Comparison of ENCODE assay signal across 8 cellular contexts in the genomic region with DNA sequence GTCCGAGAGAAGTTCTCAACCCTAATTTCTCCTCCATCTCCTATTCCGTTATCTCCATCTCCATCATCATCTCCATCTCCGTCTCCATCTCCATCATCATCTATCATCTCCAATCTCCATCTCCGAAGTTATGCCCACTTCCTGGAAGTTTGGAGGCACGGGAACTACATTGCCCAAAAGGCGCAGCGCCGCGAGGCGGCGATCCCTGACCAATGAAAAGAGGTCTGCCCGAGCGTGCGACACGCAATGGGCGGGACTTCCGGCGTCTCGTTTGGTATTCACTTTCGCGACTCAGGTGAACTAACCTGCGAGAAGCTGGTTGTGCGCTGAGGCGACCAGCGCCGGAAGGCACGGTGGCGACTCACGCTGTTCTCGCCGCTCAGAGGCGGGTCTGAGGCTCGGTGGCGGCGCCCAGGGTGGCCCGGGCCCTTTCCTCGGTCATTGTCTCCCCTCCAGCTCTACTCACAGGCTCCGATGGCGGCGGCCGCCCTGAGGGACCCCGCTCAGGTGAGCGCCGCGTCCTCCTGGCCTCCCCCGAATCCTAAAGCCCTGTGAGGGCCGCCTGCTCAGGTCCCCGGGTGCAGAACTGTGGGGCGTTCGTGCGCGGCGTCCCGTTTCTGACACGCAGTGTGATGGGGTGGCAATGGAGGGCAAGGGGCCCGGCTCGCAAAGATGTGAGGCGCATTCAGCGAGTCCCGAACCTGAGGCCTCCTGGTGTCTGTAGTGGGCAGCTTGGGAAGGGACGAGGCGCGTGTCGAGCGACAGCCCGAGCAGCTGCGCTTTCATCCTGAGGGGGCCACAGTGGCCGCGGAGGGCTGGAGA. TPM values are rescaled to one million over a fixed set of nuclear protein-coding genes. Genes with fewer than 3 reads are reported as not detected.
A peak's percentile ranks its signal among the peaks of the same experiment; 100 is the strongest.
DNase-seq lines count a peak whose midpoint lies in the region; ATAC-seq and TF ChIP-seq lines count a peak whose summit lies in the region.
"Not testable (repeated sequence)": the region's sequence is repeated elsewhere in the genome, so short reads cannot be mapped to it uniquely, and the experiment has no call there.

ZNF419 (plus strand) TSS at position 274 of the 822 bp plus-strand sequence; CDS start at position 475, 201 bp downstream.

- H3K4me2 ChIP-seq in GM23338, result peak within 1 kb of the TSS; percentile 80

- peak within 1 kb of the TSS; percentile 20; the same call in 1 of the 2 replicates for H3K27ac Mint-ChIP-seq in GM23338
- peak within 1 kb of the TSS; percentile 54 for H3K27ac Mint-ChIP-seq in activated T-helper 17 cell treated with anti-CD3 and anti-CD28 coated beads, Interleukin-2, amount 50 U/mL, for 72 hours
- H3K27ac Mint-ChIP-seq in natural killer cell treated with Interleukin-12 subunit alpha and Interleukin-12 subunit beta and Interleukin-15 and Interleukin-18, amount 100 ng/mL, for 72 hours, result peak within 1 kb of the TSS; percentile 19 to 70

- H3K4me1 ChIP-seq in GM23338 (ENCODE audit: insufficient read depth), result not testable (repeated sequence)

- ATAC-seq in GM23338, result peak; percentile 97
- peak; percentile 100 for ATAC-seq in activated T-helper 17 cell treated with anti-CD3 and anti-CD28 coated beads, Interleukin-2, amount 50 U/mL, for 72 hours (replicated peaks)
- peak; percentile 95 to 98 for ATAC-seq in natural killer cell treated with Interleukin-12 subunit alpha and Interleukin-12 subunit beta and Interleukin-15 and Interleukin-18, amount 100 ng/mL, for 72 hours

- DNase-seq in EH (ENCODE audit: low read depth) (peak; percentile 87), GM23338 (ENCODE audit: low spot score) (peak; percentile 98), LHCN-M2 (ENCODE audit: low read depth) (peak; percentile 80), RPMI7951 (ENCODE audit: low read depth) (peak; percentile 86), fibroblast of pulmonary artery (ENCODE audit: low read depth) (peak; percentile 81)
- peak; percentile 89 for DNase-seq in natural killer cell treated with Interleukin-12 subunit alpha and Interleukin-12 subunit beta and Interleukin-15 and Interleukin-18, amount 100 ng/mL, for 72 hours (ENCODE audit: low spot score)
- DNase-seq in stimulated activated naive CD4-positive, alpha-beta T cell (lab: John Stamatoyannopoulos, UW), result peak; percentile 87 to 94 (median 91)

- H3K4me3 ChIP-seq in GM23338 (peak within 1 kb of the TSS; percentile 88), fibroblast of pulmonary artery (replicated peaks; ENCODE audit: low read depth, low read length) (peak within 1 kb of the TSS; percentile 76)

- H3K27me3 ChIP-seq in GM23338 (ENCODE audit: insufficient read depth), result not testable (repeated sequence)

- peak within 1 kb of the TSS; percentile 80 for H3K4me3 Mint-ChIP-seq in GM23338
- H3K4me3 Mint-ChIP-seq in activated T-helper 17 cell treated with anti-CD3 and anti-CD28 coated beads, Interleukin-2, amount 50 U/mL, for 72 hours, result peak within 1 kb of the TSS; percentile 68
- H3K4me3 Mint-ChIP-seq in natural killer cell treated with Interleukin-12 subunit alpha and Interleukin-12 subunit beta and Interleukin-15 and Interleukin-18, amount 100 ng/mL, for 72 hours, result peak within 1 kb of the TSS; percentile 77

- H3K27ac ChIP-seq in GM23338 (ENCODE audit: low read depth), result peak within 1 kb of the TSS; percentile 68; the same call in 1 of the 2 replicates

- TF ChIP-seq CTCF in GM23338 (conservative IDR thresholded peaks at IDR 0.05; ENCODE audit: low read depth in 2 of 2); fibroblast of pulmonary artery (IDR thresholded peaks at IDR 0.05; ENCODE audit: low read length, missing control alignments): not testable (repeated sequence)

- not testable (repeated sequence) for H4K20me1 ChIP-seq in GM23338 (replicated peaks; ENCODE audit: insufficient read depth)

- H3K9me2 ChIP-seq in GM23338 (ENCODE audit: insufficient read depth), result not testable (repeated sequence)

- not testable (repeated sequence) for H3K79me2 ChIP-seq in GM23338 (replicated peaks; ENCODE audit: insufficient read depth)

- peaks cover 14% of the 10 kb centered on the region for H3K9me3 Mint-ChIP-seq in GM23338
- peaks cover 16% of the 10 kb centered on the region for H3K9me3 Mint-ChIP-seq in activated T-helper 17 cell treated with anti-CD3 and anti-CD28 coated beads, Interleukin-2, amount 50 U/mL, for 72 hours
- peaks cover 20% of the 10 kb centered on the region for H3K9me3 Mint-ChIP-seq in natural killer cell treated with Interleukin-12 subunit alpha and Interleukin-12 subunit beta and Interleukin-15 and Interleukin-18, amount 100 ng/mL, for 72 hours

- not testable (repeated sequence) for H3F3A ChIP-seq in GM23338 (replicated peaks; ENCODE audit: low read depth)

- not testable (repeated sequence) for H3K27me3 Mint-ChIP-seq in GM23338 (ENCODE audit: insufficient read depth, low read depth, poor library complexity); activated T-helper 17 cell treated with anti-CD3 and anti-CD28 coated beads, Interleukin-2, amount 50 U/mL, for 72 hours; natural killer cell treated with Interleukin-12 subunit alpha and Interleukin-12 subunit beta and Interleukin-15 and Interleukin-18, amount 100 ng/mL, for 72 hours

- peak within 1 kb of the TSS; percentile 95 for H2AFZ ChIP-seq in GM23338

- peaks cover 31% of the 10 kb centered on the region for H3K36me3 Mint-ChIP-seq in GM23338 (ENCODE audit: low read depth)
- peaks cover 38% of the 10 kb centered on the region for H3K36me3 Mint-ChIP-seq in activated T-helper 17 cell treated with anti-CD3 and anti-CD28 coated beads, Interleukin-2, amount 50 U/mL, for 72 hours (ENCODE audit: low read depth)
- peaks cover 39% of the 10 kb centered on the region for H3K36me3 Mint-ChIP-seq in natural killer cell treated with Interleukin-12 subunit alpha and Interleukin-12 subunit beta and Interleukin-15 and Interleukin-18, amount 100 ng/mL, for 72 hours

- H3K36me3 ChIP-seq in GM23338 (ENCODE audit: insufficient read depth), result not testable (repeated sequence)

- not testable (repeated sequence) for H3K4me1 Mint-ChIP-seq in GM23338
- H3K4me1 Mint-ChIP-seq in activated T-helper 17 cell treated with anti-CD3 and anti-CD28 coated beads, Interleukin-2, amount 50 U/mL, for 72 hours, result peaks cover 15% of the 10 kb centered on the region
- peaks cover 13 to 15% of the 10 kb centered on the region in 2 donors for H3K4me1 Mint-ChIP-seq in natural killer cell treated with Interleukin-12 subunit alpha and Interleukin-12 subunit beta and Interleukin-15 and Interleukin-18, amount 100 ng/mL, for 72 hours (ENCODE audit: low read depth in 2 of 2)

TF ChIP-seq in GM23338, 12 proteins besides CTCF, POLR2A, EP300 and RAD21:
- peak; percentile 86 for TF ChIP-seq CREB1 (CRISPR knock-in tag; IDR thresholded peaks at IDR 0.05; ENCODE audit: low read depth)
- TF ChIP-seq POLR2AphosphoS5 (IDR thresholded peaks at IDR 0.05; ENCODE audit: low read depth), result peak; percentile 93
- peak; percentile 94 for TF ChIP-seq ETS1 (IDR thresholded peaks at IDR 0.05)

RNA-seq across cellular contexts. Expression of gene ZNF419, which starts in this region (rescaled TPM):
- total RNA-seq in GM23338 (2014; rRNA removed; shearing (Covaris generic)), result 11.0 and 22.4 TPM in 2 replicates
- 4.7 and 5.4 TPM in 2 replicates for polyA plus RNA-seq in GM23338 (2016; fragmentation: Nextera tagmentation; extraction: Ambion mirVana)
- 9.2 and 26.0 TPM in 2 replicates for total RNA-seq in LHCN-M2 (2014; rRNA removed)
- 4.4 TPM for polyA plus RNA-seq in LHCN-M2 (2012)
- total RNA-seq in RPMI7951 (2014; rRNA removed; shearing (Covaris generic)), result 11.1 and 12.0 TPM in 2 replicates
- total RNA-seq in activated T-helper 17 cell treated with anti-CD3 and anti-CD28 coated beads, Interleukin-2, amount 50 U/mL, for 72 hours, result 1 to 10 TPM; 4.7 to 8.5 TPM
- total RNA-seq in natural killer cell treated with Interleukin-12 subunit alpha and Interleukin-12 subunit beta and Interleukin-15 and Interleukin-18, amount 100 ng/mL, for 72 hours, result 1 to 10 TPM; 6.7 to 7.2 TPM

Comparison
In these comparisons a context has a peak if more than half of its experiments do, and no peak if none do; other contexts are left out.
1. Peak in every context shown above with its lines: DNase-seq, ATAC-seq, H3K4me3 ChIP-seq and H3K27ac ChIP-seq.